In genomic region chr21:45525910-45526306, GRCh38 we compare ENCODE assay signal across 24 cellular contexts. TPM values are rescaled to one million over a fixed set of nuclear protein-coding genes. Genes with fewer than 3 reads are reported as not detected.
DNase-seq lines count a peak whose midpoint lies in the region; ATAC-seq and TF ChIP-seq lines count a peak whose summit lies in the region.
"Had no signal": no experiment of that assay in that cellular context is flagged by ENCODE, and none has a peak within 500 bp of the region (broad histone marks: within the 10 kb centered on the region; RNA-seq: fewer than 3 reads in every experiment).

No MANE protein-coding gene starts in this region.

- H3K9me3 ChIP-seq in ovary (no peaks in the 10 kb centered on the region), aorta (ENCODE audit: control insufficient read depth, low read length) (no peaks in the 10 kb centered on the region)
- H3K9me3 ChIP-seq: testis had no signal

- H3K27me3 ChIP-seq in ovary (no peaks in the 10 kb centered on the region), aorta (ENCODE audit: control insufficient read depth in 1 of 2, insufficient read depth in 2 of 2, low read length in 1 of 2) (no peaks in the 10 kb centered on the region)
- H3K27me3 ChIP-seq: testis had no signal

- intact Hi-C loops in left ventricle myocardium superior (cut with micrococcal nuclease) = no loop called here
- intact Hi-C loops in ovary (cut with DNase I) = no loop called here
- intact Hi-C loops in aorta (cut with DNase I) = no loop called here
- intact Hi-C loops in activated CD4-positive, alpha-beta memory T cell treated with anti-CD3 and anti-CD28 coated beads for 36 hours (cut with micrococcal nuclease) = no loop called here

- H3K27ac ChIP-seq in ovary = no peak overlapping the region
- H3K27ac ChIP-seq in aorta (ENCODE audit: low read depth in 1 of 2, low read length in 2 of 2) = no peak overlapping the region
- H3K27ac ChIP-seq: A549 had no signal

- no peak for TF ChIP-seq CTCF in ovary (IDR thresholded peaks at IDR 0.05)

- H3K27ac Mint-ChIP-seq in activated naive CD8-positive, alpha-beta T cell treated with anti-CD3 and anti-CD28 coated beads, Interleukin-2, amount 10 ng/mL, durations not matched to agents 7 days and 5 days = no peak overlapping the region
- no peak overlapping the region for H3K27ac Mint-ChIP-seq in activated naive CD8-positive, alpha-beta T cell treated with anti-CD3 and anti-CD28 coated beads for 36 hours
- H3K27ac Mint-ChIP-seq in activated CD4-positive, alpha-beta memory T cell treated with anti-CD3 and anti-CD28 coated beads for 36 hours = no peak overlapping the region
- H3K27ac Mint-ChIP-seq: activated B cell treated with CpG ODN at 0.5 μM for 24 hours; activated CD8-positive, alpha-beta T cell treated with anti-CD3 and anti-CD28 coated beads, Interleukin-2, amount 10 ng/mL, durations not matched to agents 7 days and 5 days; activated naive CD4-positive, alpha-beta T cell treated with anti-CD3 and anti-CD28 coated beads, Interleukin-2, amount 50 U/mL, for 24 hours; B cell; immature natural killer cell had no signal

- no peak for TF ChIP-seq EP300 in ovary (IDR thresholded peaks at IDR 0.05)

- peaks cover 2% of the 10 kb centered on the region for H3K9me3 Mint-ChIP-seq in activated naive CD8-positive, alpha-beta T cell treated with anti-CD3 and anti-CD28 coated beads, Interleukin-2, amount 10 ng/mL, durations not matched to agents 7 days and 5 days
- H3K9me3 Mint-ChIP-seq in activated naive CD8-positive, alpha-beta T cell treated with anti-CD3 and anti-CD28 coated beads for 36 hours = peaks cover 7% of the 10 kb centered on the region
- peaks cover 14% of the 10 kb centered on the region for H3K9me3 Mint-ChIP-seq in activated CD4-positive, alpha-beta memory T cell treated with anti-CD3 and anti-CD28 coated beads for 36 hours
- H3K9me3 Mint-ChIP-seq: activated B cell treated with CpG ODN at 0.5 μM for 24 hours; activated naive CD4-positive, alpha-beta T cell treated with anti-CD3 and anti-CD28 coated beads, Interleukin-2, amount 50 U/mL, for 24 hours had no signal

- H3K36me3 Mint-ChIP-seq in activated naive CD8-positive, alpha-beta T cell treated with anti-CD3 and anti-CD28 coated beads, Interleukin-2, amount 10 ng/mL, durations not matched to agents 7 days and 5 days = peaks cover 32% of the 10 kb centered on the region
- H3K36me3 Mint-ChIP-seq in activated naive CD8-positive, alpha-beta T cell treated with anti-CD3 and anti-CD28 coated beads for 36 hours = peaks cover 44% of the 10 kb centered on the region
- H3K36me3 Mint-ChIP-seq in activated CD4-positive, alpha-beta memory T cell treated with anti-CD3 and anti-CD28 coated beads for 36 hours = peaks cover 39% of the 10 kb centered on the region

- no peak for TF ChIP-seq POLR2A in ovary (IDR thresholded peaks at IDR 0.05)

- no peak overlapping the region for H3K4me3 Mint-ChIP-seq in activated naive CD8-positive, alpha-beta T cell treated with anti-CD3 and anti-CD28 coated beads, Interleukin-2, amount 10 ng/mL, durations not matched to agents 7 days and 5 days
- H3K4me3 Mint-ChIP-seq in activated naive CD8-positive, alpha-beta T cell treated with anti-CD3 and anti-CD28 coated beads for 36 hours = no peak overlapping the region
- no peak overlapping the region for H3K4me3 Mint-ChIP-seq in activated CD4-positive, alpha-beta memory T cell treated with anti-CD3 and anti-CD28 coated beads for 36 hours
- H3K4me3 Mint-ChIP-seq: activated B cell treated with CpG ODN at 0.5 μM for 24 hours; activated CD8-positive, alpha-beta T cell treated with anti-CD3 and anti-CD28 coated beads, Interleukin-2, amount 10 ng/mL, durations not matched to agents 7 days and 5 days; activated naive CD4-positive, alpha-beta T cell treated with anti-CD3 and anti-CD28 coated beads, Interleukin-2, amount 50 U/mL, for 24 hours; B cell; immature natural killer cell had no signal

- no peak for ATAC-seq in activated naive CD8-positive, alpha-beta T cell treated with anti-CD3 and anti-CD28 coated beads, Interleukin-2, amount 10 ng/mL, durations not matched to agents 7 days and 5 days (ENCODE audit: low read depth)
- ATAC-seq in left ventricle myocardium superior = no peak
- no peak for ATAC-seq in aorta (ENCODE audit: low FRiP score)
- no peak for ATAC-seq in GM18861 (IDR thresholded peaks at IDR 0.05; ENCODE audit: unreplicated experiment)
- ATAC-seq: A549; activated CD8-positive, alpha-beta T cell treated with anti-CD3 and anti-CD28 coated beads, Interleukin-2, amount 10 ng/mL, durations not matched to agents 7 days and 5 days had no signal

- H3K4me1 Mint-ChIP-seq in activated naive CD8-positive, alpha-beta T cell treated with anti-CD3 and anti-CD28 coated beads, Interleukin-2, amount 10 ng/mL, durations not matched to agents 7 days and 5 days = no peaks in the 10 kb centered on the region
- no peaks in the 10 kb centered on the region for H3K4me1 Mint-ChIP-seq in activated naive CD8-positive, alpha-beta T cell treated with anti-CD3 and anti-CD28 coated beads for 36 hours
- no peaks in the 10 kb centered on the region for H3K4me1 Mint-ChIP-seq in activated CD4-positive, alpha-beta memory T cell treated with anti-CD3 and anti-CD28 coated beads for 36 hours (ENCODE audit: low read depth)
- H3K4me1 Mint-ChIP-seq: activated naive CD4-positive, alpha-beta T cell treated with anti-CD3 and anti-CD28 coated beads, Interleukin-2, amount 50 U/mL, for 24 hours; B cell; immature natural killer cell had no signal

- 90 to 94% (median 93%) methylated on average over 10 to 11 of the region's 11 CpGs for WGBS in ovary, 3 donors
- WGBS in aorta, 2 donors = 94 to 96% methylated on average over 10 to 11 of the region's 11 CpGs

- H3K4me3 ChIP-seq in ovary (no peak overlapping the region), aorta (ENCODE audit: low read length in 2 of 2) (no peak overlapping the region)
- H3K4me3 ChIP-seq: A549, testis had no signal

- no peaks in the 10 kb centered on the region for H3K27me3 Mint-ChIP-seq in activated naive CD8-positive, alpha-beta T cell treated with anti-CD3 and anti-CD28 coated beads, Interleukin-2, amount 10 ng/mL, durations not matched to agents 7 days and 5 days
- H3K27me3 Mint-ChIP-seq in activated naive CD8-positive, alpha-beta T cell treated with anti-CD3 and anti-CD28 coated beads for 36 hours = no peaks in the 10 kb centered on the region
- H3K27me3 Mint-ChIP-seq in activated CD4-positive, alpha-beta memory T cell treated with anti-CD3 and anti-CD28 coated beads for 36 hours = no peaks in the 10 kb centered on the region
- H3K27me3 Mint-ChIP-seq: activated B cell treated with CpG ODN at 0.5 μM for 24 hours; activated naive CD4-positive, alpha-beta T cell treated with anti-CD3 and anti-CD28 coated beads, Interleukin-2, amount 50 U/mL, for 24 hours; B cell had no signal

- H3K4me1 ChIP-seq in ovary (ENCODE audit: insufficient read depth) (peaks cover 4% of the 10 kb centered on the region), aorta (ENCODE audit: control insufficient read depth in 1 of 2, insufficient read depth in 2 of 2, low read length in 2 of 2) (no peaks in the 10 kb centered on the region)
- H3K4me1 ChIP-seq: A549 had no signal

- H3K36me3 ChIP-seq in ovary (no peaks in the 10 kb centered on the region), aorta (ENCODE audit: control insufficient read depth in 1 of 2, insufficient read depth in 2 of 2, low read length in 1 of 2) (no peaks in the 10 kb centered on the region)

- DNase-seq in activated naive CD8-positive, alpha-beta T cell treated with anti-CD3 and anti-CD28 coated beads, Interleukin-2, amount 10 ng/mL, durations not matched to agents 7 days and 5 days = peak; percentile 14
- no peak for DNase-seq in activated naive CD8-positive, alpha-beta T cell treated with anti-CD3 and anti-CD28 coated beads for 36 hours
- DNase-seq in left ventricle myocardium superior = peak; percentile 22
- DNase-seq in ovary = peak in 4 of 5 donors; percentile 9 to 30 (median 16)
- peak; percentile 32 to 60 for DNase-seq in aorta
- DNase-seq in NCI-H226 = no peak
- no peak for DNase-seq in activated CD4-positive, alpha-beta memory T cell treated with anti-CD3 and anti-CD28 coated beads for 36 hours
- DNase-seq: activated B cell treated with CpG ODN at 0.5 μM for 24 hours; activated CD8-positive, alpha-beta T cell treated with anti-CD3 and anti-CD28 coated beads, Interleukin-2, amount 10 ng/mL, durations not matched to agents 7 days and 5 days; activated T-cell treated with anti-CD3 and anti-CD28 coated beads, Interleukin-2, amount 50 U/mL, for 48 hours; cerebellar nuclear complex; DND-41; foreskin fibroblast; immature natural killer cell; mammary epithelial cell; NCI-H1048; NCI-H187; NCI-H69; T-helper 9 cell had no signal

- CTCF ChIA-PET in activated CD4-positive, alpha-beta memory T cell treated with anti-CD3 and anti-CD28 coated beads for 36 hours (lab: Charles Lee) = no interaction called here

- POLR2A ChIA-PET in activated naive CD8-positive, alpha-beta T cell treated with anti-CD3 and anti-CD28 coated beads, Interleukin-2, amount 10 ng/mL, durations not matched to agents 7 days and 5 days (lab: Charles Lee) = no interaction called here
- POLR2A ChIA-PET in activated CD4-positive, alpha-beta memory T cell treated with anti-CD3 and anti-CD28 coated beads for 36 hours (lab: Charles Lee) = no interaction called here

RNA-seq across cellular contexts. Expression of gene SLC19A1, which starts 16.3 kb away (rescaled TPM):
- total RNA-seq in activated naive CD8-positive, alpha-beta T cell treated with anti-CD3 and anti-CD28 coated beads, Interleukin-2, amount 10 ng/mL, durations not matched to agents 7 days and 5 days = 10 to 100 TPM; 34.3 to 38.4 TPM
- total RNA-seq in activated naive CD8-positive, alpha-beta T cell treated with anti-CD3 and anti-CD28 coated beads for 36 hours = 10 to 100 TPM; 63.2 to 64.0 TPM
- total RNA-seq in left ventricle myocardium superior (7.6 TPM), ovary (10 to 100 TPM in 4 of 7 donors, 1 to 10 TPM in 3; 2.4 to 18.2 (median 10.1) TPM), aorta (1 to 10 TPM; 6.2 to 8.4 TPM)
- polyA plus RNA-seq in ovary (1 to 10 TPM in 1 of 2 donors, under 1 TPM in 1; 0.88 to 6.9 TPM), aorta (10 to 100 TPM in 1 of 2 donors, 1 to 10 TPM in 1; 4.5 to 32.5 TPM)
- total RNA-seq in activated CD4-positive, alpha-beta memory T cell treated with anti-CD3 and anti-CD28 coated beads for 36 hours = 10 to 100 TPM; 29.2 to 30.3 TPM

Comparison
In these comparisons a context has a peak if more than half of its experiments do, and no peak if none do; other contexts are left out.
1. DNase-seq: peak in activated naive CD8-positive, alpha-beta T cell treated with anti-CD3 and anti-CD28 coated beads, Interleukin-2, amount 10 ng/mL, durations not matched to agents 7 days and 5 days (single experiment), left ventricle myocardium superior (single experiment), ovary (4 of 5) and aorta (2 of 2); none in activated naive CD8-positive, alpha-beta T cell treated with anti-CD3 and anti-CD28 coated beads for 36 hours (single experiment), NCI-H226 (single experiment) and activated CD4-positive, alpha-beta memory T cell treated with anti-CD3 and anti-CD28 coated beads for 36 hours (single experiment).